ENCODE assay signal across 1 cellular context in the genomic region with DNA sequence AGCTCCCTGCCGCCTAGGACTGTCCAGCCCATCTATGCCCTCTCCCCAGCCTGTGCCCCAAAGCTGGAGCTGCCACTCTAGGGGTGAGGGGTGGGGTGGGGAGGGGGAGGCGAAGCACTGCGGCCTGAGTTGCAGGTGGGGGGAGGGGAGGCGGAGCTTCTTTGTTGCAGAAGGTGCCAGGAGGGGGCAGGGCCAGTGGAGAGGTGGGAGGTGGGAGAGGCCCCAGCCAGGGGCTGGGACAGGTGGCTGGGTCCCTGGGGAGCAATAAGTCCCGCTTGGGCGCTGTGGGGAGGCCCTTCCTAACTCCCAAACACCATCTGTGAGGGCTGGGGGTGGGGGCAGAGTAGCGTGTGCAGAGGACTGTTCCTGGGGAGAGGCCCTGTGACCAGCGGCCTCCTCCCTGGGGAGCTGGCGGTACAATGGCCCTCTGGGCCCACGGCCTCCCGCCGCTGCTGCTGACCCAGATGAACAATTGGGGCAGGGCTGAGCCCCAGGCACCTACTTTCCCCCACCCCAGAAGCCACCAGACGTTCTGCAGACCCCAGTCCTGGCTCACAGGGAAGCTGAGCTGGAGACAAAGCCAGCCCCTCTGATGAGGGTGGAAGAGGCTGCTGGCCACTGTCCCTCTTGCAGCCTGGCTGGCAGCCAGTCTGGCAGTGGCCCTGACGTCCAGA.
TF ChIP-seq lines count a peak whose summit lies in the region.

No MANE protein-coding gene starts in this region.

TF ChIP-seq in SK-N-SH, 30 proteins besides CTCF, POLR2A, EP300 and RAD21:
- no peak for TF ChIP-seq JUND (IDR thresholded peaks at IDR 0.05)
- no peak; the same call in 1 of the 2 replicates for TF ChIP-seq MXI1 (IDR thresholded peaks at IDR 0.05; ENCODE audit: low read depth, low read length)
- TF ChIP-seq NFIC (IDR thresholded peaks at IDR 0.05; ENCODE audit: borderline replicate concordance) = peak; percentile 23; the same call in 1 of the 2 replicates
- TF ChIP-seq POLR2AphosphoS5 (IDR thresholded peaks at IDR 0.05; ENCODE audit: low read depth, low read length) = peak; percentile 8
- no peak for TF ChIP-seq RFX5 (IDR thresholded peaks at IDR 0.05; ENCODE audit: low read length)
- no peak for TF ChIP-seq GABPA (IDR thresholded peaks at IDR 0.05; ENCODE audit: low read depth)
- TF ChIP-seq GATA2 (CRISPR knock-in tag; IDR thresholded peaks at IDR 0.05) = no peak
- TF ChIP-seq, protein P1, sequence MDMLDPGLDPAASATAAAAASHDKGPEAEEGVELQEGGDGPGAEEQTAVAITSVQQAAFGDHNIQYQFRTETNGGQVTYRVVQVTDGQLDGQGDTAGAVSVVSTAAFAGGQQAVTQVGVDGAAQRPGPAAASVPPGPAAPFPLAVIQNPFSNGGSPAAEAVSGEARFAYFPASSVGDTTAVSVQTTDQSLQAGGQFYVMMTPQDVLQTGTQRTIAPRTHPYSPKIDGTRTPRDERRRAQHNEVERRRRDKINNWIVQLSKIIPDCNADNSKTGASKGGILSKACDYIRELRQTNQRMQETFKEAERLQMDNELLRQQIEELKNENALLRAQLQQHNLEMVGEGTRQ (IDR thresholded peaks at IDR 0.05; ENCODE audit: borderline replicate concordance, low read depth, low read length) = no peak
- TF ChIP-seq, protein P2, sequence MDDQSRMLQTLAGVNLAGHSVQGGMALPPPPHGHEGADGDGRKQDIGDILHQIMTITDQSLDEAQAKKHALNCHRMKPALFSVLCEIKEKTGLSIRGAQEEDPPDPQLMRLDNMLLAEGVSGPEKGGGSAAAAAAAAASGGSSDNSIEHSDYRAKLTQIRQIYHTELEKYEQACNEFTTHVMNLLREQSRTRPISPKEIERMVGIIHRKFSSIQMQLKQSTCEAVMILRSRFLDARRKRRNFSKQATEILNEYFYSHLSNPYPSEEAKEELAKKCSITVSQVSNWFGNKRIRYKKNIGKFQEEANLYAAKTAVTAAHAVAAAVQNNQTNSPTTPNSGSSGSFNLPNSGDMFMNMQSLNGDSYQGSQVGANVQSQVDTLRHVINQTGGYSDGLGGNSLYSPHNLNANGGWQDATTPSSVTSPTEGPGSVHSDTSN (IDR thresholded peaks at IDR 0.05) = no peak; the same call in 1 of the 2 replicates
- TF ChIP-seq ELF1 (IDR thresholded peaks at IDR 0.05) = no peak
- no peak for TF ChIP-seq TEAD4 (IDR thresholded peaks at IDR 0.05; ENCODE audit: borderline replicate concordance, insufficient read depth)
- TF ChIP-seq TAF1 (IDR thresholded peaks at IDR 0.05; ENCODE audit: borderline replicate concordance, low read depth, low read length) = no peak
- no peak for TF ChIP-seq FOXM1 (IDR thresholded peaks at IDR 0.05; ENCODE audit: low read depth)
- TF ChIP-seq MEF2A (IDR thresholded peaks at IDR 0.05; ENCODE audit: borderline replicate concordance, low read depth) = no peak
- TF ChIP-seq, protein P3, sequence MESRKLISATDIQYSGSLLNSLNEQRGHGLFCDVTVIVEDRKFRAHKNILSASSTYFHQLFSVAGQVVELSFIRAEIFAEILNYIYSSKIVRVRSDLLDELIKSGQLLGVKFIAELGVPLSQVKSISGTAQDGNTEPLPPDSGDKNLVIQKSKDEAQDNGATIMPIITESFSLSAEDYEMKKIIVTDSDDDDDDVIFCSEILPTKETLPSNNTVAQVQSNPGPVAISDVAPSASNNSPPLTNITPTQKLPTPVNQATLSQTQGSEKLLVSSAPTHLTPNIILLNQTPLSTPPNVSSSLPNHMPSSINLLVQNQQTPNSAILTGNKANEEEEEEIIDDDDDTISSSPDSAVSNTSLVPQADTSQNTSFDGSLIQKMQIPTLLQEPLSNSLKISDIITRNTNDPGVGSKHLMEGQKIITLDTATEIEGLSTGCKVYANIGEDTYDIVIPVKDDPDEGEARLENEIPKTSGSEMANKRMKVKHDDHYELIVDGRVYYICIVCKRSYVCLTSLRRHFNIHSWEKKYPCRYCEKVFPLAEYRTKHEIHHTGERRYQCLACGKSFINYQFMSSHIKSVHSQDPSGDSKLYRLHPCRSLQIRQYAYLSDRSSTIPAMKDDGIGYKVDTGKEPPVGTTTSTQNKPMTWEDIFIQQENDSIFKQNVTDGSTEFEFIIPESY (IDR thresholded peaks at IDR 0.05; ENCODE audit: borderline replicate concordance, low read depth) = no peak
- TF ChIP-seq, protein P4, sequence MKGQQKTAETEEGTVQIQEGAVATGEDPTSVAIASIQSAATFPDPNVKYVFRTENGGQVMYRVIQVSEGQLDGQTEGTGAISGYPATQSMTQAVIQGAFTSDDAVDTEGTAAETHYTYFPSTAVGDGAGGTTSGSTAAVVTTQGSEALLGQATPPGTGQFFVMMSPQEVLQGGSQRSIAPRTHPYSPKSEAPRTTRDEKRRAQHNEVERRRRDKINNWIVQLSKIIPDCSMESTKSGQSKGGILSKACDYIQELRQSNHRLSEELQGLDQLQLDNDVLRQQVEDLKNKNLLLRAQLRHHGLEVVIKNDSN (IDR thresholded peaks at IDR 0.05; ENCODE audit: borderline replicate concordance, low read depth) = no peak
- TF ChIP-seq TCF12 (IDR thresholded peaks at IDR 0.05) = 0 out of 2 replicates have a peak, but pooled peaks have one; percentile 13
- peak; percentile 62; the same call in 1 of the 2 replicates for TF ChIP-seq FOXJ3 (CRISPR knock-in tag; IDR thresholded peaks at IDR 0.05)
- TF ChIP-seq FOSL2 (IDR thresholded peaks at IDR 0.05; ENCODE audit: borderline replicate concordance, low read depth) = no peak
- TF ChIP-seq RXRA (IDR thresholded peaks at IDR 0.05; ENCODE audit: borderline replicate concordance, low read depth) = no peak
- peak; percentile 66 for TF ChIP-seq CHD2 (IDR thresholded peaks at IDR 0.05; ENCODE audit: low read length, partially characterized antibody)
- no peak for TF ChIP-seq EZH2phosphoT487 (IDR thresholded peaks at IDR 0.05; ENCODE audit: borderline replicate concordance, low read depth)
- TF ChIP-seq NRF1 (IDR thresholded peaks at IDR 0.05; ENCODE audit: low read depth, low read length) = no peak
- TF ChIP-seq SMC3 (IDR thresholded peaks at IDR 0.05; ENCODE audit: low read depth, low read length) = no peak
- TF ChIP-seq RCOR1 (IDR thresholded peaks at IDR 0.05; ENCODE audit: low read length) = peak; percentile 56; the same call in 1 of the 2 replicates
- TF ChIP-seq, protein P5, sequence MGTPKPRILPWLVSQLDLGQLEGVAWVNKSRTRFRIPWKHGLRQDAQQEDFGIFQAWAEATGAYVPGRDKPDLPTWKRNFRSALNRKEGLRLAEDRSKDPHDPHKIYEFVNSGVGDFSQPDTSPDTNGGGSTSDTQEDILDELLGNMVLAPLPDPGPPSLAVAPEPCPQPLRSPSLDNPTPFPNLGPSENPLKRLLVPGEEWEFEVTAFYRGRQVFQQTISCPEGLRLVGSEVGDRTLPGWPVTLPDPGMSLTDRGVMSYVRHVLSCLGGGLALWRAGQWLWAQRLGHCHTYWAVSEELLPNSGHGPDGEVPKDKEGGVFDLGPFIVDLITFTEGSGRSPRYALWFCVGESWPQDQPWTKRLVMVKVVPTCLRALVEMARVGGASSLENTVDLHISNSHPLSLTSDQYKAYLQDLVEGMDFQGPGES (IDR thresholded peaks at IDR 0.05; ENCODE audit: low read depth, low read length) = no peak
- no peak for TF ChIP-seq SIN3A (IDR thresholded peaks at IDR 0.05; ENCODE audit: borderline replicate concordance, low read depth, low read length)
- TF ChIP-seq, protein P6, sequence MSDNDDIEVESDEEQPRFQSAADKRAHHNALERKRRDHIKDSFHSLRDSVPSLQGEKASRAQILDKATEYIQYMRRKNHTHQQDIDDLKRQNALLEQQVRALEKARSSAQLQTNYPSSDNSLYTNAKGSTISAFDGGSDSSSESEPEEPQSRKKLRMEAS (IDR thresholded peaks at IDR 0.05; ENCODE audit: low read depth) = no peak
- TF ChIP-seq, protein P7, sequence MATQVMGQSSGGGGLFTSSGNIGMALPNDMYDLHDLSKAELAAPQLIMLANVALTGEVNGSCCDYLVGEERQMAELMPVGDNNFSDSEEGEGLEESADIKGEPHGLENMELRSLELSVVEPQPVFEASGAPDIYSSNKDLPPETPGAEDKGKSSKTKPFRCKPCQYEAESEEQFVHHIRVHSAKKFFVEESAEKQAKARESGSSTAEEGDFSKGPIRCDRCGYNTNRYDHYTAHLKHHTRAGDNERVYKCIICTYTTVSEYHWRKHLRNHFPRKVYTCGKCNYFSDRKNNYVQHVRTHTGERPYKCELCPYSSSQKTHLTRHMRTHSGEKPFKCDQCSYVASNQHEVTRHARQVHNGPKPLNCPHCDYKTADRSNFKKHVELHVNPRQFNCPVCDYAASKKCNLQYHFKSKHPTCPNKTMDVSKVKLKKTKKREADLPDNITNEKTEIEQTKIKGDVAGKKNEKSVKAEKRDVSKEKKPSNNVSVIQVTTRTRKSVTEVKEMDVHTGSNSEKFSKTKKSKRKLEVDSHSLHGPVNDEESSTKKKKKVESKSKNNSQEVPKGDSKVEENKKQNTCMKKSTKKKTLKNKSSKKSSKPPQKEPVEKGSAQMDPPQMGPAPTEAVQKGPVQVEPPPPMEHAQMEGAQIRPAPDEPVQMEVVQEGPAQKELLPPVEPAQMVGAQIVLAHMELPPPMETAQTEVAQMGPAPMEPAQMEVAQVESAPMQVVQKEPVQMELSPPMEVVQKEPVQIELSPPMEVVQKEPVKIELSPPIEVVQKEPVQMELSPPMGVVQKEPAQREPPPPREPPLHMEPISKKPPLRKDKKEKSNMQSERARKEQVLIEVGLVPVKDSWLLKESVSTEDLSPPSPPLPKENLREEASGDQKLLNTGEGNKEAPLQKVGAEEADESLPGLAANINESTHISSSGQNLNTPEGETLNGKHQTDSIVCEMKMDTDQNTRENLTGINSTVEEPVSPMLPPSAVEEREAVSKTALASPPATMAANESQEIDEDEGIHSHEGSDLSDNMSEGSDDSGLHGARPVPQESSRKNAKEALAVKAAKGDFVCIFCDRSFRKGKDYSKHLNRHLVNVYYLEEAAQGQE (IDR thresholded peaks at IDR 0.05; ENCODE audit: low read depth, low read length) = no peak
- TF ChIP-seq YY1 (IDR thresholded peaks at IDR 0.05; ENCODE audit: low read depth) = no peak
TF ChIP-seq in SK-N-SH: peak in this region for 6.
